ENCODE assay signal across 26 cellular contexts in the genomic region with DNA sequence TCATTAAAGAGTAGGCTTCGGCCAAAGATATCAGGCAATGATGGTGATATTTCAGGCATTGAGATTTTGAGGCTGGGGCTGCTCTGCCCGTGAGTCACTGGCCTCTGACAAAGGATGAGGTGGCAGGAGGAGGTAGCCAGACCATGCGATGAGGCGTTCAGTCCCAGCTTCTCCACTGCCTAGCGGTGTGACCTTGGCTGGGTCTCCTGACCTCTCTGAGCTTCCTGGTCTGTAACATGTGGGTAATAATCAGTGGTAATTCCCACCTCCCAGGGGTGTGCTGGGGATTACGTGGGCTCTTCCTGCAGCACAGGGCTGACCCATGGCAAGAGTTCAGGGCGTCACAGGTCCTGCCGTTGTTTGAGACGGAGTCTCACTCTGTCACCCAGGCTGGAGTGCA.
DNase-seq lines count a peak whose midpoint lies in the region; ATAC-seq, FAIRE-seq and TF ChIP-seq lines count a peak whose summit lies in the region.
"Had no signal": no experiment of that assay in that cellular context is flagged by ENCODE, and none has a peak within 500 bp of the region (broad histone marks: within the 10 kb centered on the region; RNA-seq: fewer than 3 reads in every experiment).

No MANE protein-coding gene starts in this region.

- no peaks in the 10 kb centered on the region for H3K79me2 ChIP-seq in H1 (ENCODE audit: control insufficient read depth in 1 of 2, insufficient read depth in 2 of 2, low read length in 2 of 2)

- H4K8ac ChIP-seq in H1 (ENCODE audit: extremely low read depth, insufficient read depth, low read length) = no peak overlapping the region

- H3K27me3 ChIP-seq in RWPE2 (ENCODE audit: insufficient read depth, poor library complexity, severe bottlenecking) (peaks cover 15% of the 10 kb centered on the region), H1 (replicated peaks in 1 of 4; ENCODE audit: control insufficient read depth in 3 of 4, extremely low read depth in 1 of 4, insufficient read depth in 3 of 4, low read length in 3 of 4) (no peaks in the 10 kb centered on the region), gastroesophageal sphincter (peaks cover 97% of the 10 kb centered on the region)
- H3K27me3 ChIP-seq: thyroid gland, vagina had no signal

- H2BK20ac ChIP-seq in H1 (ENCODE audit: low read length) = 0 out of 2 replicates have a peak overlapping the region, but pooled peaks have one; percentile 6

- no peaks in the 10 kb centered on the region for H3K23me2 ChIP-seq in H1 (ENCODE audit: low read depth, low read length)

- H3K9me3 ChIP-seq in RWPE2 (ENCODE audit: severe bottlenecking) (no peaks in the 10 kb centered on the region), H1 (ENCODE audit: insufficient read depth in 2 of 2, low read depth in 1 of 2, low read length in 1 of 2) (no peaks in the 10 kb centered on the region), gastroesophageal sphincter (no peaks in the 10 kb centered on the region)
- H3K9me3 ChIP-seq: left lung, thyroid gland, vagina had no signal

- H3K14ac ChIP-seq in H1 (ENCODE audit: insufficient read length) = no peak overlapping the region

- no peak overlapping the region for H2BK5ac ChIP-seq in H1 (ENCODE audit: low read depth, low read length)

- POLR2A ChIA-PET in H1 (lab: Charles Lee; ENCODE audit: partially characterized antibody) = no interaction called here

- no peak overlapping the region for H4K91ac ChIP-seq in H1 (replicated peaks; ENCODE audit: insufficient read length, low read length)

- no peak overlapping the region for H2AFZ ChIP-seq in H1 (ENCODE audit: low read length)

- H3K4ac ChIP-seq in H1 (replicated peaks; ENCODE audit: insufficient read length, low read depth, low read length) = no peak overlapping the region

- intact Hi-C loops in posterior vena cava (cut with DNase I) = no loop called here

- no peak overlapping the region for H3K9ac ChIP-seq in H1 (replicated peaks in 1 of 4; ENCODE audit: extremely low read depth in 1 of 4, low read depth in 3 of 4, low read length in 3 of 4)

- no peak overlapping the region for H3K56ac ChIP-seq in H1 (replicated peaks; ENCODE audit: insufficient read length, low read depth, low read length)

- H3K27ac ChIP-seq in RWPE2 (ENCODE audit: poor library complexity, severe bottlenecking) (no peak overlapping the region), H1 (ENCODE audit: low read depth, low read length) (no peak overlapping the region), gastroesophageal sphincter (no peak overlapping the region)
- H3K27ac ChIP-seq: left lung, skin epidermis, thyroid gland, vagina, VCaP had no signal

- H2BK12ac ChIP-seq in H1 (ENCODE audit: low read depth, low read length) = 0 out of 2 replicates have a peak overlapping the region, but pooled peaks have one; percentile 17

- H3K4me2 ChIP-seq in H1 (ENCODE audit: insufficient read depth in 1 of 2, low read depth in 2 of 2, low read length in 2 of 2) = no peak overlapping the region

- H3K18ac ChIP-seq in H1 (ENCODE audit: extremely low read depth, low read length) = no peak overlapping the region

- TF ChIP-seq CTCF in RWPE2 (IDR thresholded peaks at IDR 0.05; ENCODE audit: poor library complexity, severe bottlenecking) (no peak), H1 (IDR thresholded peaks at IDR 0.05; ENCODE audit: control extremely low read depth in 1 of 3, insufficient read depth in 1 of 3, low read depth in 1 of 3, low read length in 3 of 3) (no peak), gastroesophageal sphincter (IDR thresholded peaks at IDR 0.05) (no peak)

- H3K4me3 ChIP-seq in RWPE2 (ENCODE audit: severe bottlenecking) = no peak overlapping the region
- no peak overlapping the region for H3K4me3 ChIP-seq in H1 (ENCODE audit: extremely low read depth in 1 of 4, insufficient read depth in 2 of 4, low read depth in 3 of 4, low read length in 4 of 4)
- no peak overlapping the region for H3K4me3 ChIP-seq in gastroesophageal sphincter
- H3K4me3 ChIP-seq: left lung, skin epidermis, thyroid gland, vagina had no signal

- TF ChIP-seq EP300 in H1 (IDR thresholded peaks at IDR 0.05; ENCODE audit: borderline replicate concordance in 1 of 2, low read depth in 2 of 2, low read length in 2 of 2) = no peak
- no peak for TF ChIP-seq EP300 in gastroesophageal sphincter (IDR thresholded peaks at IDR 0.05)

- no peak overlapping the region for H2BK120ac ChIP-seq in H1 (replicated peaks; ENCODE audit: low read depth, low read length)

- DNase-seq in HK-2 (ENCODE audit: unreplicated experiment) (peak; percentile 39), RWPE2 (ENCODE audit: low spot score) (no peak), H1 (ENCODE audit: low read depth in 1 of 2, low spot score in 2 of 2) (no peak), posterior vena cava (ENCODE audit: low spot score) (peak; percentile 72), 8988T (no peak), OCI-M2 (lab: John Stamatoyannopoulos, UW; ENCODE audit: unreplicated experiment) (no peak), GM19238 (ENCODE audit: insufficient read length, low spot score) (no peak)
- DNase-seq: activated CD8-positive, alpha-beta memory T cell treated with anti-CD3 and anti-CD28 coated beads, Interleukin-2, amount 50 U/mL, for 4 hours; central memory CD4-positive, alpha-beta T cell; endodermal cell; left lung; MV-4-11; naive B cell; NCI-H1436 treated with DMSO at 0.1 percent for 48 hours; NCI-H2107; NCI-H748 treated with DMSO at 0.1 percent for 48 hours; nucleus accumbens; Right ventricle myocardium superior; thyroid gland had no signal

- no peak overlapping the region for H4K5ac ChIP-seq in H1 (ENCODE audit: insufficient read length, low read depth, low read length)

- H4K20me1 ChIP-seq in H1 (replicated peaks in 1 of 2; ENCODE audit: control insufficient read depth in 1 of 2, insufficient read depth in 2 of 2, low read length in 2 of 2) = no peaks in the 10 kb centered on the region

- 0 out of 2 replicates have a peak overlapping the region, but pooled peaks have one; percentile 46 for H2BK15ac ChIP-seq in H1 (ENCODE audit: low read length)

- ATAC-seq in RWPE2 (ENCODE audit: low read depth) (0 out of 3 replicates have a peak, but pooled peaks have one; percentile 17), gastroesophageal sphincter (no peak)
- ATAC-seq: activated naive CD4-positive, alpha-beta T cell treated with anti-CD3 and anti-CD28 coated beads, Interleukin-2, amount 50 U/mL, for 72 hours; esophagus mucosa; left lung had no signal

- TF ChIP-seq POLR2A in H1 (IDR thresholded peaks at IDR 0.05; ENCODE audit: control extremely low read depth in 1 of 2, low read depth in 2 of 2, low read length in 2 of 2) (no peak), gastroesophageal sphincter (IDR thresholded peaks at IDR 0.05) (no peak)

- H3K36me3 ChIP-seq in RWPE2 (ENCODE audit: low read depth) = no peaks in the 10 kb centered on the region
- H3K36me3 ChIP-seq in H1 (ENCODE audit: control insufficient read depth in 2 of 4, insufficient read depth in 4 of 4, low read length in 3 of 4) = no peaks in the 10 kb centered on the region
- no peaks in the 10 kb centered on the region for H3K36me3 ChIP-seq in gastroesophageal sphincter
- H3K36me3 ChIP-seq: left lung, thyroid gland, vagina had no signal

- CTCF ChIA-PET in H1 (lab: Charles Lee; ENCODE audit: partially characterized antibody) = interaction anchor here (0.9 to 4.5 kb wide), 3 partner anchors 9 to 36 kb away, joined by 3 to 24 read pairs (median 16); no protein-coding TSS in a partner anchor

- H3K23ac ChIP-seq in H1 (ENCODE audit: insufficient read length) = no peak overlapping the region

- no peak for FAIRE-seq in H1 (lab: Jason Lieb, UNC)
- FAIRE-seq: GM12892 had no signal

- H3K4me1 ChIP-seq in RWPE2 (ENCODE audit: insufficient read depth, poor library complexity, severe bottlenecking) = no peaks in the 10 kb centered on the region
- H3K4me1 ChIP-seq in H1 (replicated peaks in 1 of 4; ENCODE audit: control insufficient read depth in 3 of 4, insufficient read depth in 4 of 4, low read length in 3 of 4) = peaks cover 0 to 16% (median 7%) of the 10 kb centered on the region in 4 experiments; a peak in 6 of 7 replicates
- no peaks in the 10 kb centered on the region for H3K4me1 ChIP-seq in gastroesophageal sphincter
- H3K4me1 ChIP-seq: left lung, thyroid gland, vagina had no signal

- WGBS in H1 (ENCODE audit: extremely low coverage in 1 of 2, insufficient coverage in 1 of 2, insufficient read length in 1 of 2, insufficient replicate concordance in 2 of 2, low coverage in 1 of 2, low lambda C conversion rate in 2 of 2, missing lambda C conversion rate in 1 of 2), 2 experiments = 88% methylated on average over 9 of the region's 9 CpGs; no CpG with 5 or more reads in 1 of the 2 experiments
- WGBS in gastroesophageal sphincter (ENCODE audit: low coverage in 1 of 2), 2 donors = 88% methylated on average over 3 of the region's 9 CpGs; no CpG with 5 or more reads in 1 of the 2 donors

- H2AK5ac ChIP-seq in H1 (ENCODE audit: low read depth, low read length) = 0 out of 2 replicates have a peak overlapping the region, but pooled peaks have one; percentile 10

- H3K79me1 ChIP-seq in H1 (ENCODE audit: low read depth, low read length) = no peaks in the 10 kb centered on the region

- TF ChIP-seq RAD21 in H1 (IDR thresholded peaks at IDR 0.05 in 1 of 2, conservative IDR thresholded peaks at IDR 0.05 in 1 of 2; ENCODE audit: low read depth in 2 of 2, low read length in 2 of 2) = no peak

TF ChIP-seq in H1, 55 proteins besides CTCF, POLR2A, EP300 and RAD21:
- TF ChIP-seq POLR2AphosphoS5 (IDR thresholded peaks at IDR 0.05; ENCODE audit: low read depth, low read length) (no peak), TAF7 (optimal IDR thresholded peaks at IDR 0.05; ENCODE audit: borderline replicate concordance, low read depth, low read length) (no peak), CHD2 (IDR thresholded peaks at IDR 0.05; ENCODE audit: low read length) (no peak), PHF8 (conservative IDR thresholded peaks at IDR 0.05; ENCODE audit: low read depth, low read length) (no peak), POU5F1 (IDR thresholded peaks at IDR 0.05; ENCODE audit: low read depth, low read length) (no peak), SP4 (IDR thresholded peaks at IDR 0.05; ENCODE audit: low read length) (no peak), ASH2L (IDR thresholded peaks at IDR 0.05; ENCODE audit: low read length) (no peak)
TF ChIP-seq in H1: peak in this region for 0.

Comparison
In these comparisons a context has a peak if more than half of its experiments do, and no peak if none do; other contexts are left out.
1. DNase-seq: peak in HK-2 (single experiment) and posterior vena cava (single experiment); none in RWPE2 (single experiment), H1 (0 of 2), 8988T (single experiment), OCI-M2 (single experiment) and GM19238 (single experiment).